In genomic region chr11:72072348-72072747, GRCh38 we compare ENCODE assay signal across 8 cellular contexts. TPM values are rescaled to one million over a fixed set of nuclear protein-coding genes. Genes with fewer than 3 reads are reported as not detected.
DNase-seq lines count a peak whose midpoint lies in the region; ATAC-seq and TF ChIP-seq lines count a peak whose summit lies in the region.

No MANE protein-coding gene starts in this region.

- peak overlapping the region; percentile 94 for H3K27ac Mint-ChIP-seq in nephron progenitor cell

- TF ChIP-seq CTCF in choroid plexus epithelial cell (conservative IDR thresholded peaks at IDR 0.05; ENCODE audit: low read depth, low read length), result no peak
- no peak for TF ChIP-seq CTCF in nephron progenitor cell (IDR thresholded peaks at IDR 0.05)
- TF ChIP-seq CTCF in vagina (IDR thresholded peaks at IDR 0.05), result no peak

- H3K27ac ChIP-seq in vagina, result no peak overlapping the region

- H3K36me3 ChIP-seq in MG63 (peaks cover 56% of the 10 kb centered on the region), vagina (peaks cover 0 to 9% of the 10 kb centered on the region in 2 donors)

- H3K9me3 ChIP-seq in MG63, result no peaks in the 10 kb centered on the region
- H3K9me3 ChIP-seq in vagina, result no peaks in the 10 kb centered on the region

- H3K9me3 Mint-ChIP-seq in nephron progenitor cell, result no peaks in the 10 kb centered on the region

- intact Hi-C loops in vagina (cut with DNase I), result no loop called here

- ATAC-seq in GM18520 (IDR thresholded peaks at IDR 0.05; ENCODE audit: unreplicated experiment), result no peak

- no peaks in the 10 kb centered on the region for H3K27me3 ChIP-seq in MG63
- no peaks in the 10 kb centered on the region for H3K27me3 ChIP-seq in vagina

- peaks cover 54% of the 10 kb centered on the region for H3K4me1 Mint-ChIP-seq in nephron progenitor cell

- peaks cover 42% of the 10 kb centered on the region for H3K36me3 Mint-ChIP-seq in nephron progenitor cell (ENCODE audit: low read depth)

- H3K4me3 ChIP-seq in MG63 (no peak overlapping the region), choroid plexus epithelial cell (ENCODE audit: low read depth, low read length) (no peak overlapping the region), vagina (no peak overlapping the region)

- DNase-seq in COLO829 (ENCODE audit: low spot score) (peak; percentile 57), MG63 (peak; percentile 77), choroid plexus epithelial cell (ENCODE audit: low read depth) (peak; percentile 86), nephron progenitor cell (no peak), vagina (ENCODE audit: extremely low spot score in 2 of 2) (no peak), NCI-H187 (lab: John Stamatoyannopoulos, UW) (no peak)
- DNase-seq in activated CD4-positive, alpha-beta T cell treated with anti-CD3 and anti-CD28 coated beads, Interleukin-2, amount 50 U/mL, for 4 hours, result no peak

- H3K4me1 ChIP-seq in vagina, result peaks cover 36% of the 10 kb centered on the region

- H3K4me3 Mint-ChIP-seq in nephron progenitor cell, result no peak overlapping the region

- peaks cover 4% of the 10 kb centered on the region for H3K27me3 Mint-ChIP-seq in nephron progenitor cell (ENCODE audit: low read depth, poor library complexity)

- no peak for TF ChIP-seq POLR2A in vagina (IDR thresholded peaks at IDR 0.05)

RNA-seq across cellular contexts. Expression of gene NUMA1, which starts 8.0 kb away (rescaled TPM):
- 104 and 158 TPM in 2 replicates for total RNA-seq in MG63 (2014; rRNA removed; shearing (Covaris generic); ENCODE audit: low replicate concordance)
- 314 TPM for total RNA-seq in vagina

RNA-seq across cellular contexts. Expression of gene LRRC51, which starts 8.3 kb away (rescaled TPM):
- total RNA-seq in MG63 (2014; rRNA removed; shearing (Covaris generic); ENCODE audit: low replicate concordance), result 11.6 and 17.4 TPM in 2 replicates
- total RNA-seq in vagina, result 5.6 TPM

RNA-seq across cellular contexts. Expression of gene LAMTOR1, which starts 30.7 kb away (rescaled TPM):
- 89.9 and 130 TPM in 2 replicates for total RNA-seq in MG63 (2014; rRNA removed; shearing (Covaris generic); ENCODE audit: low replicate concordance)
- 87.4 TPM for total RNA-seq in vagina

RNA-seq across cellular contexts. Expression of gene TOMT, which starts 33.4 kb away (rescaled TPM):
- total RNA-seq in MG63 (2014; rRNA removed; shearing (Covaris generic); ENCODE audit: low replicate concordance), result not detected in 2 replicates
- total RNA-seq in vagina, result not detected

RNA-seq across cellular contexts. Expression of gene ANAPC15, which starts 40.1 kb away (rescaled TPM):
- 54.0 and 124 TPM in 2 replicates for total RNA-seq in MG63 (2014; rRNA removed; shearing (Covaris generic); ENCODE audit: low replicate concordance)
- 19.9 TPM for total RNA-seq in vagina

Comparison
In these comparisons a context has a peak if more than half of its experiments do, and no peak if none do; other contexts are left out.
1. DNase-seq: peak in COLO829 (single experiment), MG63 (single experiment) and choroid plexus epithelial cell (single experiment); none in nephron progenitor cell (single experiment), vagina (0 of 2), activated CD4-positive, alpha-beta T cell treated with anti-CD3 and anti-CD28 coated beads, Interleukin-2, amount 50 U/mL, for 4 hours (0 of 2) and NCI-H187 (0 of 2).